9 cellular contexts compared by ENCODE assay signal in genomic region chr19:35937345-35938281, GRCh38. TPM values are rescaled to one million over a fixed set of nuclear protein-coding genes. Genes with fewer than 3 reads are reported as not detected.
DNase-seq lines count a peak whose midpoint lies in the region; ATAC-seq, FAIRE-seq and TF ChIP-seq lines count a peak whose summit lies in the region.
"Had no signal": no experiment of that assay in that cellular context is flagged by ENCODE, and none has a peak within 500 bp of the region (broad histone marks: within the 10 kb centered on the region; RNA-seq: fewer than 3 reads in every experiment).

No MANE protein-coding gene starts in this region.

- H3K27me3 Mint-ChIP-seq in CD8-positive, alpha-beta memory T cell: peaks cover 0 to 2% of the 10 kb centered on the region in 2 donors

- intact Hi-C loops in PC-3 (cut with micrococcal nuclease): loop anchor here (10.0 kb wide), 2 partner anchors 117 to 223 kb away; partner anchors contain the start of genes KMT2B, THAP8 and WDR62
- intact Hi-C loops in pancreas (cut with DNase I): loop anchor here in 2 of 3 donors (10.0 kb wide), 2 partner anchors 53 to 243 kb away; no protein-coding TSS in a partner anchor

- H3K27ac ChIP-seq in CD8-positive, alpha-beta memory T cell (ENCODE audit: low read depth, low read length): no peak overlapping the region
- H3K27ac ChIP-seq in PC-3 (ENCODE audit: low read length) (no peak overlapping the region), pancreas (no peak overlapping the region)

- 20 to 28% methylated on average over 14 of the region's 14 CpGs for WGBS in pancreas, 2 donors

- peaks cover 26 to 41% (median 39%) of the 10 kb centered on the region in 3 donors for H3K4me1 Mint-ChIP-seq in CD8-positive, alpha-beta memory T cell

- H3K4me3 ChIP-seq in CD8-positive, alpha-beta memory T cell (ENCODE audit: low read length): peak overlapping the region; percentile 71
- H3K4me3 ChIP-seq in PC-3 (ENCODE audit: low read length) (peak overlapping the region; percentile 74; the same call in 1 of the 2 replicates), epithelial cell of esophagus (ENCODE audit: low read length) (peak overlapping the region; percentile 75), pancreas (peak overlapping the region; percentile 18 to 60 (median 43))

- no peaks in the 10 kb centered on the region for H3K9me2 ChIP-seq in PC-3 (replicated peaks; ENCODE audit: low read length)

- peaks cover 0 to 39% (median 5%) of the 10 kb centered on the region in 3 donors for H3K36me3 Mint-ChIP-seq in CD8-positive, alpha-beta memory T cell

- CTCF ChIA-PET in CD8-positive, alpha-beta memory T cell (lab: Charles Lee): interaction anchor here (1.5 to 3.5 kb wide), 2 partner anchors 21 to 54 kb away, joined by 3 to 13 read pairs; no protein-coding TSS in a partner anchor
- CTCF ChIA-PET in PC-3 (lab: Charles Lee): no interaction called here

- H4K20me1 ChIP-seq in PC-3 (ENCODE audit: low read length): no peaks in the 10 kb centered on the region

- H3K4me1 ChIP-seq in CD8-positive, alpha-beta memory T cell (ENCODE audit: insufficient read depth, low read length): peaks cover 37% of the 10 kb centered on the region
- peaks cover 9% of the 10 kb centered on the region for H3K4me1 ChIP-seq in PC-3 (ENCODE audit: insufficient read depth, low read length)
- H3K4me1 ChIP-seq in pancreas: peaks cover 0 to 7% (median 6%) of the 10 kb centered on the region in 3 donors

- peak overlapping the region; percentile 80 to 96 (median 85) for H3K4me3 Mint-ChIP-seq in CD8-positive, alpha-beta memory T cell

- no peak overlapping the region for H3K9ac ChIP-seq in PC-3 (ENCODE audit: low read length)

- ATAC-seq in PC-3: no peak
- peak; percentile 21 to 46 (median 34) for ATAC-seq in pancreas
- ATAC-seq in GM21737 (IDR thresholded peaks at IDR 0.05; ENCODE audit: unreplicated experiment): no peak
- no peak for ATAC-seq in HG03378 (IDR thresholded peaks at IDR 0.05; ENCODE audit: unreplicated experiment)

- H3K9me3 ChIP-seq in CD8-positive, alpha-beta memory T cell (ENCODE audit: low read length): no peaks in the 10 kb centered on the region
- H3K9me3 ChIP-seq in PC-3 (ENCODE audit: low read length): no peaks in the 10 kb centered on the region
- no peaks in the 10 kb centered on the region for H3K9me3 ChIP-seq in pancreas

- no peak overlapping the region for H2AFZ ChIP-seq in PC-3 (ENCODE audit: low read length)

- BruUV-seq in PC-3 (replicated peaks; lab: Mats Ljungman, UMichigan): no TSS peak

- peak overlapping the region; percentile 88 for H3K4me2 ChIP-seq in PC-3 (ENCODE audit: low read length)

- DNase-seq in CD8-positive, alpha-beta memory T cell: no peak
- DNase-seq in PC-3 (no peak), epithelial cell of esophagus (ENCODE audit: low read depth) (no peak), pancreas (no peak), germinal center (ENCODE audit: low spot score) (no peak), DMS 273 treated with DMSO at 0.1 percent for 48 hours (lab: John Stamatoyannopoulos, UW) (no peak)

- H3F3A ChIP-seq in PC-3 (ENCODE audit: low read length, unreplicated experiment): no peaks in the 10 kb centered on the region

- POLR2A ChIA-PET in CD8-positive, alpha-beta memory T cell (lab: Charles Lee): no interaction called here
- POLR2A ChIA-PET in PC-3 (lab: Charles Lee; ENCODE audit: unreplicated experiment): no interaction called here

- no peaks in the 10 kb centered on the region for H3K36me3 ChIP-seq in CD8-positive, alpha-beta memory T cell (ENCODE audit: insufficient read depth, low read length)
- H3K36me3 ChIP-seq in PC-3 (ENCODE audit: low read depth, low read length): no peaks in the 10 kb centered on the region
- H3K36me3 ChIP-seq in pancreas: peaks cover 0 to 5% (median 0%) of the 10 kb centered on the region in 3 donors

- peak overlapping the region; percentile 62 to 87 (median 79) for H3K27ac Mint-ChIP-seq in CD8-positive, alpha-beta memory T cell

- H3K27me3 ChIP-seq in CD8-positive, alpha-beta memory T cell (ENCODE audit: insufficient read depth, low read length, poor library complexity, severe bottlenecking): no peaks in the 10 kb centered on the region
- no peaks in the 10 kb centered on the region for H3K27me3 ChIP-seq in PC-3 (ENCODE audit: low read length)
- no peaks in the 10 kb centered on the region for H3K27me3 ChIP-seq in pancreas

- no peak for FAIRE-seq in pancreas (lab: Jason Lieb, UNC)

- H3K79me2 ChIP-seq in PC-3 (ENCODE audit: low read length): peaks cover 7% of the 10 kb centered on the region; the same call in 1 of the 2 replicates

- no peaks in the 10 kb centered on the region for H3K9me3 Mint-ChIP-seq in CD8-positive, alpha-beta memory T cell

- TF ChIP-seq CTCF in PC-3 (conservative IDR thresholded peaks at IDR 0.05; ENCODE audit: low read depth, low read length) (no peak), epithelial cell of esophagus (IDR thresholded peaks at IDR 0.05; ENCODE audit: insufficient read depth, low read depth, low read length, missing control alignments) (no peak), pancreas (IDR thresholded peaks at IDR 0.05) (no peak)

RNA-seq across cellular contexts. Expression of gene LRFN3, which starts 1.4 kb away (rescaled TPM):
- total RNA-seq in CD8-positive, alpha-beta memory T cell: 10 to 100 TPM; 12.4 to 12.5 TPM
- 3.0 TPM for polyA plus RNA-seq in CD8-positive, alpha-beta memory T cell
- 4.1 and 4.8 TPM in 2 replicates for total RNA-seq in PC-3 (2014; rRNA removed)
- total RNA-seq in pancreas: 1 to 10 TPM; 4.9 to 9.8 (median 6.2) TPM
- polyA plus RNA-seq in pancreas: 1 to 10 TPM; 6.7 to 7.6 TPM

RNA-seq across cellular contexts. Expression of gene TYROBP, which starts 29.5 kb away (rescaled TPM):
- 1 to 10 TPM; 6.4 to 6.8 TPM for total RNA-seq in CD8-positive, alpha-beta memory T cell
- polyA plus RNA-seq in CD8-positive, alpha-beta memory T cell: 96.2 TPM
- not detected in 2 replicates for total RNA-seq in PC-3 (2014; rRNA removed)
- 10 to 100 TPM in 3 of 6 donors, 1 to 10 TPM in 3; 2.5 to 73.8 (median 11.0) TPM for total RNA-seq in pancreas
- 10 to 100 TPM; 17.4 to 22.8 TPM for polyA plus RNA-seq in pancreas
- total RNA-seq: T-helper 1 cell treated with Interleukin-12 subunit alpha and Interleukin-12 subunit beta and Interleukin-4 antibody, amounts not matched to agents 30 ng/mL and 1 ng/mL, for 36 hours had no signal

RNA-seq across cellular contexts. Expression of gene HCST, which starts 35.3 kb away (rescaled TPM):
- 10 to 100 TPM; 53.4 to 60.1 TPM for total RNA-seq in CD8-positive, alpha-beta memory T cell
- 1,883 TPM for polyA plus RNA-seq in CD8-positive, alpha-beta memory T cell
- total RNA-seq in PC-3 (2014; rRNA removed) (not detected in 2 replicates), pancreas (1 to 10 TPM in 4 of 6 donors, under 1 TPM in 2; 0.46 to 7.4 (median 1.7) TPM)
- polyA plus RNA-seq in pancreas: 10 to 100 TPM in 1 of 2 donors, 1 to 10 TPM in 1; 2.3 to 10.2 TPM

RNA-seq across cellular contexts. Expression of gene NFKBID, which starts 37.3 kb away (rescaled TPM):
- total RNA-seq in CD8-positive, alpha-beta memory T cell: 10 to 100 TPM; 63.3 to 66.5 TPM
- 3.0 TPM for polyA plus RNA-seq in CD8-positive, alpha-beta memory T cell
- total RNA-seq in PC-3 (2014; rRNA removed): 9.0 and 10.6 TPM in 2 replicates
- total RNA-seq in pancreas: 10 to 100 TPM in 1 of 6 donors, 1 to 10 TPM in 5; 3.1 to 10.4 (median 4.2) TPM
- polyA plus RNA-seq in pancreas: 10 to 100 TPM; 15.7 to 16.7 TPM

RNA-seq across cellular contexts. Expression of gene SDHAF1, which starts 57.4 kb away (rescaled TPM):
- 10 to 100 TPM; 21.0 to 21.9 TPM for total RNA-seq in CD8-positive, alpha-beta memory T cell
- polyA plus RNA-seq in CD8-positive, alpha-beta memory T cell: 54.2 TPM
- total RNA-seq in PC-3 (2014; rRNA removed): 24.5 and 38.1 TPM in 2 replicates
- 10 to 100 TPM in 5 of 6 donors, 1 to 10 TPM in 1; 8.7 to 16.6 (median 10.8) TPM for total RNA-seq in pancreas
- 10 to 100 TPM; 15.8 to 21.0 TPM for polyA plus RNA-seq in pancreas

Comparison
In these comparisons a context has a peak if more than half of its experiments do, and no peak if none do; other contexts are left out.
1. ATAC-seq: peak in pancreas (4 of 4); none in PC-3 (single experiment), GM21737 (single experiment) and HG03378 (single experiment).
2. RNA of gene HCST, which starts 35.3 kb away (total RNA-seq): 53.4 to 60.1 TPM in CD8-positive, alpha-beta memory T cell; 0.46 to 7.4 TPM in pancreas and not detected in PC-3; every median in the first group is over 4 times any median in the second.
3. Peak in every context shown above with its lines, with median percentiles within 50 percentile points of each other: H3K4me3 ChIP-seq.